1 cellular context compared by ENCODE assay signal in the genomic region with DNA sequence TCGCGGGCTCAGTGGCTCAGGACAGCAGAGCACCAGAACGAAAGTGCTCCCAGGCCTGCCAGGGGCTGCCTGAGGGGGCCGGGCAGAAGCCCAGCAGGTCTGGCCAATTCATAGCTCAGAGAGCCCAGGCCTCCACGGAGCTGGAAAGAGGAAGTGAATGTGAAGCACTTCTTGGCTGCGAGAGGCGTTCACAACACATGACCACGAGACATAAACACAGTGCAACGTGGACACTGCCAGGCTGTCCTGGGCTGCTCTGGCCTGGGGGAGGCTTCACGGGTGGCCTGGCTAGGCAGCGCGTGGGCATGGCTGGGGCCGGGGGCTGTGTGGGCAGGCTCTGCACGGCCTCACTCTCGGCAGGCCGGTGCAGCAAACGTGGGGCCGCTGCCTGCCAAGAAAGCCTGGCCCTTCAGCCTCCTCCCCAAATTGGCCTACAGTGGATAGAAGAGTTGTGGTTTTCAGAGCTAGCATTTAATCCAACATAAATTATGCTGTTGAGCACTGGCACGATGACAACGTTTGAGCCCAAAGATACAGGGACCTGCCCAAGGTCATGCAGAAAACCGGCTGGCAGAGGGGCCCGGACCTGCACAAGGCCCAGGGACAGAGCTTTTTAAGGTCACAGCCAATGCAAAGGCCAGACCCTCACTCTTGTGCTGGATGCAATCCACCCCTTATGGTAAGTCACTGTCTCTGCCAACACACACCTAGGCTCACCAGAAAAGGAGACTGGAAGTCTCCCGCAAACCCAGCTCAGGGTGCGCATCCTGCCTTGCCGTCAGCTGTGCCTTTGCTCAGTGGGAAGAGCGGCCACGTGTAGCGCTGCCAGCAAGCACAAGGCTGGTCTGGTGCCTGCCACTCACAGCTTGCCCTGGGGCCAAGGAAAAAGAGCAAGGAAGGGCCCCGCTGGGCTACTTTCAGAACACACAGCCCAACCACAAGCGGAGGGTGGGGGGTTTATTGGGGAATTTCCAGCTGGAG.
TF ChIP-seq lines count a peak whose summit lies in the region.

No MANE protein-coding gene starts in this region.

TF ChIP-seq in H1, 55 proteins besides CTCF, POLR2A, EP300 and RAD21:
- TF ChIP-seq, protein P1, sequence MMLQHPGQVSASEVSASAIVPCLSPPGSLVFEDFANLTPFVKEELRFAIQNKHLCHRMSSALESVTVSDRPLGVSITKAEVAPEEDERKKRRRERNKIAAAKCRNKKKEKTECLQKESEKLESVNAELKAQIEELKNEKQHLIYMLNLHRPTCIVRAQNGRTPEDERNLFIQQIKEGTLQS (IDR thresholded peaks at IDR 0.05; ENCODE audit: insufficient read depth, low read depth, low read length): no peak
- TF ChIP-seq BCL11A (IDR thresholded peaks at IDR 0.05; ENCODE audit: low read depth in 2 of 2, low read length in 2 of 2) (no peak), SIN3A (conservative IDR thresholded peaks at IDR 0.05 in 1 of 2, IDR thresholded peaks at IDR 0.05 in 1 of 2; ENCODE audit: low read depth in 1 of 2, low read length in 2 of 2) (no peak), EZH2 (IDR thresholded peaks at IDR 0.05; ENCODE audit: low read depth, low read length, severe bottlenecking) (no peak), HDAC6 (IDR thresholded peaks at IDR 0.05; ENCODE audit: low read depth, low read length) (no peak), CTBP2 (IDR thresholded peaks at IDR 0.05; ENCODE audit: borderline replicate concordance, insufficient read depth, insufficient read length, low read length) (no peak), TAF1 (IDR thresholded peaks at IDR 0.05; ENCODE audit: low read depth, low read length) (no peak)
- TF ChIP-seq, protein P2, sequence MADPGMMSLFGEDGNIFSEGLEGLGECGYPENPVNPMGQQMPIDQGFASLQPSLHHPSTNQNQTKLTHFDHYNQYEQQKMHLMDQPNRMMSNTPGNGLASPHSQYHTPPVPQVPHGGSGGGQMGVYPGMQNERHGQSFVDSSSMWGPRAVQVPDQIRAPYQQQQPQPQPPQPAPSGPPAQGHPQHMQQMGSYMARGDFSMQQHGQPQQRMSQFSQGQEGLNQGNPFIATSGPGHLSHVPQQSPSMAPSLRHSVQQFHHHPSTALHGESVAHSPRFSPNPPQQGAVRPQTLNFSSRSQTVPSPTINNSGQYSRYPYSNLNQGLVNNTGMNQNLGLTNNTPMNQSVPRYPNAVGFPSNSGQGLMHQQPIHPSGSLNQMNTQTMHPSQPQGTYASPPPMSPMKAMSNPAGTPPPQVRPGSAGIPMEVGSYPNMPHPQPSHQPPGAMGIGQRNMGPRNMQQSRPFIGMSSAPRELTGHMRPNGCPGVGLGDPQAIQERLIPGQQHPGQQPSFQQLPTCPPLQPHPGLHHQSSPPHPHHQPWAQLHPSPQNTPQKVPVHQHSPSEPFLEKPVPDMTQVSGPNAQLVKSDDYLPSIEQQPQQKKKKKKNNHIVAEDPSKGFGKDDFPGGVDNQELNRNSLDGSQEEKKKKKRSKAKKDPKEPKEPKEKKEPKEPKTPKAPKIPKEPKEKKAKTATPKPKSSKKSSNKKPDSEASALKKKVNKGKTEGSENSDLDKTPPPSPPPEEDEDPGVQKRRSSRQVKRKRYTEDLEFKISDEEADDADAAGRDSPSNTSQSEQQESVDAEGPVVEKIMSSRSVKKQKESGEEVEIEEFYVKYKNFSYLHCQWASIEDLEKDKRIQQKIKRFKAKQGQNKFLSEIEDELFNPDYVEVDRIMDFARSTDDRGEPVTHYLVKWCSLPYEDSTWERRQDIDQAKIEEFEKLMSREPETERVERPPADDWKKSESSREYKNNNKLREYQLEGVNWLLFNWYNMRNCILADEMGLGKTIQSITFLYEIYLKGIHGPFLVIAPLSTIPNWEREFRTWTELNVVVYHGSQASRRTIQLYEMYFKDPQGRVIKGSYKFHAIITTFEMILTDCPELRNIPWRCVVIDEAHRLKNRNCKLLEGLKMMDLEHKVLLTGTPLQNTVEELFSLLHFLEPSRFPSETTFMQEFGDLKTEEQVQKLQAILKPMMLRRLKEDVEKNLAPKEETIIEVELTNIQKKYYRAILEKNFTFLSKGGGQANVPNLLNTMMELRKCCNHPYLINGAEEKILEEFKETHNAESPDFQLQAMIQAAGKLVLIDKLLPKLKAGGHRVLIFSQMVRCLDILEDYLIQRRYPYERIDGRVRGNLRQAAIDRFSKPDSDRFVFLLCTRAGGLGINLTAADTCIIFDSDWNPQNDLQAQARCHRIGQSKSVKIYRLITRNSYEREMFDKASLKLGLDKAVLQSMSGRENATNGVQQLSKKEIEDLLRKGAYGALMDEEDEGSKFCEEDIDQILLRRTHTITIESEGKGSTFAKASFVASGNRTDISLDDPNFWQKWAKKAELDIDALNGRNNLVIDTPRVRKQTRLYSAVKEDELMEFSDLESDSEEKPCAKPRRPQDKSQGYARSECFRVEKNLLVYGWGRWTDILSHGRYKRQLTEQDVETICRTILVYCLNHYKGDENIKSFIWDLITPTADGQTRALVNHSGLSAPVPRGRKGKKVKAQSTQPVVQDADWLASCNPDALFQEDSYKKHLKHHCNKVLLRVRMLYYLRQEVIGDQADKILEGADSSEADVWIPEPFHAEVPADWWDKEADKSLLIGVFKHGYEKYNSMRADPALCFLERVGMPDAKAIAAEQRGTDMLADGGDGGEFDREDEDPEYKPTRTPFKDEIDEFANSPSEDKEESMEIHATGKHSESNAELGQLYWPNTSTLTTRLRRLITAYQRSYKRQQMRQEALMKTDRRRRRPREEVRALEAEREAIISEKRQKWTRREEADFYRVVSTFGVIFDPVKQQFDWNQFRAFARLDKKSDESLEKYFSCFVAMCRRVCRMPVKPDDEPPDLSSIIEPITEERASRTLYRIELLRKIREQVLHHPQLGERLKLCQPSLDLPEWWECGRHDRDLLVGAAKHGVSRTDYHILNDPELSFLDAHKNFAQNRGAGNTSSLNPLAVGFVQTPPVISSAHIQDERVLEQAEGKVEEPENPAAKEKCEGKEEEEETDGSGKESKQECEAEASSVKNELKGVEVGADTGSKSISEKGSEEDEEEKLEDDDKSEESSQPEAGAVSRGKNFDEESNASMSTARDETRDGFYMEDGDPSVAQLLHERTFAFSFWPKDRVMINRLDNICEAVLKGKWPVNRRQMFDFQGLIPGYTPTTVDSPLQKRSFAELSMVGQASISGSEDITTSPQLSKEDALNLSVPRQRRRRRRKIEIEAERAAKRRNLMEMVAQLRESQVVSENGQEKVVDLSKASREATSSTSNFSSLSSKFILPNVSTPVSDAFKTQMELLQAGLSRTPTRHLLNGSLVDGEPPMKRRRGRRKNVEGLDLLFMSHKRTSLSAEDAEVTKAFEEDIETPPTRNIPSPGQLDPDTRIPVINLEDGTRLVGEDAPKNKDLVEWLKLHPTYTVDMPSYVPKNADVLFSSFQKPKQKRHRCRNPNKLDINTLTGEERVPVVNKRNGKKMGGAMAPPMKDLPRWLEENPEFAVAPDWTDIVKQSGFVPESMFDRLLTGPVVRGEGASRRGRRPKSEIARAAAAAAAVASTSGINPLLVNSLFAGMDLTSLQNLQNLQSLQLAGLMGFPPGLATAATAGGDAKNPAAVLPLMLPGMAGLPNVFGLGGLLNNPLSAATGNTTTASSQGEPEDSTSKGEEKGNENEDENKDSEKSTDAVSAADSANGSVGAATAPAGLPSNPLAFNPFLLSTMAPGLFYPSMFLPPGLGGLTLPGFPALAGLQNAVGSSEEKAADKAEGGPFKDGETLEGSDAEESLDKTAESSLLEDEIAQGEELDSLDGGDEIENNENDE (IDR thresholded peaks at IDR 0.05; ENCODE audit: insufficient replicate concordance, low read length): no peak
